In the genomic region with DNA sequence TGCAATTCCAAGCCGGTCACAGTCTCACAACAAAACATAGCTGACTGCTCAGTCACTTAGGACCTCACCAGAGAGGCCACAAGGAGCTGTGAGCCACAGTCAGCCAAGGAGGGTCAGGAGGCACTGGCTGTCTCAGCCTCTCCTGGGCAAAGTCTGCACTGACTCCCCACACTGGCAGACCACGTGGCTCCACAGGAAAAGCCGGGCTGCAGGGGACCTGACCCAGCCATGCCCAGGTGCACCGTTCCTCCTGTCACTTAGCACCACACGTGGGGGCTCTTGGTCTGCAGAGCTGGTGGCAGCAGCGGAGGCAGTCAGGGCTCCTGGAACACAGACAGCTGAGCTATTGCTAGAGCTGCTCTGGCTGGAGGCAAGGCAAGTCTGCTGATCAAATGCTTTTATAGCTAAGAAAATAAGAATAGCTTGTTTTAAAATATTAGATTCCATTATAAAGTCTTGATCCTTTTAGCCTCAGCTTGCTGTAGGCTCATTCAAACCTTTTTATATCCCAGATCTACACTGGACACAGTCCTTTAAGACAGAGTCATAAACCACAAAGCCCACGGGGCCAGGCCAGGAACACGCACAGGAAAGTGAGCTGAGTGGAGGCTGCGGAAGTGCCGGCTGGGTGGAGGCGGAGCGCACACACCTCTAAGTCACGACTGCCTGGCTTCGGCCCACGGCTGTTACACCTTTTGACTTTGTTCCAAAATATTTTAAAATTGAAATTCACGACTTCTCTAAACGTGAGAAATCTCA, we compare ENCODE assay signal across 8 cellular contexts.
DNase-seq lines count a peak whose midpoint lies in the region; ATAC-seq lines count a peak whose summit lies in the region.

No MANE protein-coding gene starts in this region.

- CTCF ChIA-PET in activated CD4-positive, alpha-beta memory T cell treated with anti-CD3 and anti-CD28 coated beads for 36 hours (lab: Charles Lee), result interaction anchor here (1.0 to 1.4 kb wide), 4 partner anchors 9 to 411 kb away, joined by 4 to 5 read pairs (median 4); no protein-coding TSS in a partner anchor

- DNase-seq in NCI-H1417 (lab: John Stamatoyannopoulos, UW), result peak in 2 of 3 experiments; percentile 1 to 35
- no peak for DNase-seq in NCI-H1417 treated with DMSO at 0.1 percent for 48 hours (lab: John Stamatoyannopoulos, UW)
- DNase-seq in UCSD-AML1 (lab: John Stamatoyannopoulos, UW; ENCODE audit: unreplicated experiment), result peak; percentile 70
- peak; percentile 57 for DNase-seq in glomerular visceral epithelial cell (ENCODE audit: extremely low spot score)
- DNase-seq in stimulated activated CD8-positive, alpha-beta memory T cell treated with anti-CD3 and anti-CD28 coated beads, Interleukin-12 subunit alpha, Interleukin-12 subunit beta, amount 100 ng/mL, for 4 hours (ENCODE audit: low read depth), result peak; percentile 9
- DNase-seq in activated CD4-positive, alpha-beta memory T cell treated with anti-CD3 and anti-CD28 coated beads for 36 hours, result no peak
- no peak for DNase-seq in NCI-H2171 treated with DMSO at 0.1 percent for 48 hours (lab: John Stamatoyannopoulos, UW)

- no peaks in the 10 kb centered on the region for H3K27me3 Mint-ChIP-seq in activated CD4-positive, alpha-beta memory T cell treated with anti-CD3 and anti-CD28 coated beads for 36 hours

- H3K9me3 Mint-ChIP-seq in activated CD4-positive, alpha-beta memory T cell treated with anti-CD3 and anti-CD28 coated beads for 36 hours, result no peaks in the 10 kb centered on the region

- POLR2A ChIA-PET in activated CD4-positive, alpha-beta memory T cell treated with anti-CD3 and anti-CD28 coated beads for 36 hours (lab: Charles Lee), result no interaction called here

- H3K4me3 Mint-ChIP-seq in activated CD4-positive, alpha-beta memory T cell treated with anti-CD3 and anti-CD28 coated beads for 36 hours, result no peak overlapping the region

- peaks cover 2% of the 10 kb centered on the region for H3K4me1 Mint-ChIP-seq in activated CD4-positive, alpha-beta memory T cell treated with anti-CD3 and anti-CD28 coated beads for 36 hours (ENCODE audit: low read depth)

- no peak for ATAC-seq in HG02571 (IDR thresholded peaks at IDR 0.05; ENCODE audit: unreplicated experiment)

- intact Hi-C loops in activated CD4-positive, alpha-beta memory T cell treated with anti-CD3 and anti-CD28 coated beads for 36 hours (cut with micrococcal nuclease), result loop anchor here (10.0 kb wide), 1 partner anchor 166 kb away; no protein-coding TSS in a partner anchor

- H3K36me3 Mint-ChIP-seq in activated CD4-positive, alpha-beta memory T cell treated with anti-CD3 and anti-CD28 coated beads for 36 hours, result no peaks in the 10 kb centered on the region

- no peak overlapping the region for H3K27ac Mint-ChIP-seq in activated CD4-positive, alpha-beta memory T cell treated with anti-CD3 and anti-CD28 coated beads for 36 hours

Comparison
In these comparisons a context has a peak if more than half of its experiments do, and no peak if none do; other contexts are left out.
1. DNase-seq: peak in NCI-H1417 (2 of 3), UCSD-AML1 (single experiment), glomerular visceral epithelial cell (single experiment) and stimulated activated CD8-positive, alpha-beta memory T cell treated with anti-CD3 and anti-CD28 coated beads, Interleukin-12 subunit alpha, Interleukin-12 subunit beta, amount 100 ng/mL, for 4 hours (single experiment); none in NCI-H1417 treated with DMSO at 0.1 percent for 48 hours (single experiment), activated CD4-positive, alpha-beta memory T cell treated with anti-CD3 and anti-CD28 coated beads for 36 hours (single experiment) and NCI-H2171 treated with DMSO at 0.1 percent for 48 hours (single experiment).